In genomic region chr7:105675873-105676484, GRCh38 we compare ENCODE assay signal across 8 cellular contexts.
DNase-seq lines count a peak whose midpoint lies in the region; ATAC-seq, FAIRE-seq and TF ChIP-seq lines count a peak whose summit lies in the region.

No MANE protein-coding gene starts in this region.

- peak; percentile 25 to 71 (median 53) for DNase-seq in CD4-positive, CD25-positive, alpha-beta regulatory T cell
- peak; percentile 70 for DNase-seq in NCI-H510A treated with DMSO at 0.1 percent for 48 hours (lab: John Stamatoyannopoulos, UW)
- DNase-seq in activated T-helper 1 cell treated with anti-CD3 and anti-CD28 coated beads, Interleukin-12 subunit alpha, Interleukin-12 subunit beta, Interleukin-2, Interleukin-4 antibody, amounts not matched to agents 30 ng/mL and 10 ng/mL and 1 ng/mL, durations not matched to agents 14 hours and 24 hours and 36 hours (ENCODE audit: low spot score): peak; percentile 11
- DNase-seq in naive thymus-derived CD8-positive, alpha-beta T cell: peak; percentile 16 to 73 (median 50)
- DNase-seq in UCSD-AML1 (lab: John Stamatoyannopoulos, UW; ENCODE audit: unreplicated experiment): no peak
- DNase-seq in GM19239 (ENCODE audit: insufficient read length, low spot score): no peak
- DNase-seq in sigmoid colon: no peak

- H3K27ac Mint-ChIP-seq in CD4-positive, CD25-positive, alpha-beta regulatory T cell: peak overlapping the region; percentile 20 to 99 (median 96)
- peak overlapping the region; percentile 41 for H3K27ac Mint-ChIP-seq in activated T-helper 1 cell treated with anti-CD3 and anti-CD28 coated beads, Interleukin-12 subunit alpha, Interleukin-12 subunit beta, Interleukin-2, Interleukin-4 antibody, amounts not matched to agents 30 ng/mL and 10 ng/mL and 1 ng/mL, durations not matched to agents 14 hours and 24 hours and 36 hours
- H3K27ac Mint-ChIP-seq in naive thymus-derived CD8-positive, alpha-beta T cell: peak overlapping the region; percentile 74 to 92 (median 86)

- H3K36me3 Mint-ChIP-seq in CD4-positive, CD25-positive, alpha-beta regulatory T cell: peaks cover 3% of the 10 kb centered on the region
- H3K36me3 Mint-ChIP-seq in activated T-helper 1 cell treated with anti-CD3 and anti-CD28 coated beads, Interleukin-12 subunit alpha, Interleukin-12 subunit beta, Interleukin-2, Interleukin-4 antibody, amounts not matched to agents 30 ng/mL and 10 ng/mL and 1 ng/mL, durations not matched to agents 14 hours and 24 hours and 36 hours (ENCODE audit: low read depth): peaks cover 9% of the 10 kb centered on the region
- H3K36me3 Mint-ChIP-seq in naive thymus-derived CD8-positive, alpha-beta T cell: no peaks in the 10 kb centered on the region

- peaks cover 49 to 90% (median 71%) of the 10 kb centered on the region in 4 donors for H3K4me1 Mint-ChIP-seq in CD4-positive, CD25-positive, alpha-beta regulatory T cell
- H3K4me1 Mint-ChIP-seq in activated T-helper 1 cell treated with anti-CD3 and anti-CD28 coated beads, Interleukin-12 subunit alpha, Interleukin-12 subunit beta, Interleukin-2, Interleukin-4 antibody, amounts not matched to agents 30 ng/mL and 10 ng/mL and 1 ng/mL, durations not matched to agents 14 hours and 24 hours and 36 hours (ENCODE audit: low read depth): peaks cover 64% of the 10 kb centered on the region
- peaks cover 29 to 79% (median 68%) of the 10 kb centered on the region in 4 donors for H3K4me1 Mint-ChIP-seq in naive thymus-derived CD8-positive, alpha-beta T cell

- peaks cover 75% of the 10 kb centered on the region for H3K4me1 ChIP-seq in CD4-positive, CD25-positive, alpha-beta regulatory T cell (ENCODE audit: control insufficient read depth, insufficient read depth, low read length, poor library complexity, severe bottlenecking)
- H3K4me1 ChIP-seq in sigmoid colon: peaks cover 0 to 58% (median 36%) of the 10 kb centered on the region in 4 donors

- H3K9me3 Mint-ChIP-seq in CD4-positive, CD25-positive, alpha-beta regulatory T cell: no peaks in the 10 kb centered on the region
- no peaks in the 10 kb centered on the region for H3K9me3 Mint-ChIP-seq in activated T-helper 1 cell treated with anti-CD3 and anti-CD28 coated beads, Interleukin-12 subunit alpha, Interleukin-12 subunit beta, Interleukin-2, Interleukin-4 antibody, amounts not matched to agents 30 ng/mL and 10 ng/mL and 1 ng/mL, durations not matched to agents 14 hours and 24 hours and 36 hours
- no peaks in the 10 kb centered on the region for H3K9me3 Mint-ChIP-seq in naive thymus-derived CD8-positive, alpha-beta T cell

- H3K27me3 Mint-ChIP-seq in CD4-positive, CD25-positive, alpha-beta regulatory T cell: no peaks in the 10 kb centered on the region
- peaks cover 1% of the 10 kb centered on the region for H3K27me3 Mint-ChIP-seq in activated T-helper 1 cell treated with anti-CD3 and anti-CD28 coated beads, Interleukin-12 subunit alpha, Interleukin-12 subunit beta, Interleukin-2, Interleukin-4 antibody, amounts not matched to agents 30 ng/mL and 10 ng/mL and 1 ng/mL, durations not matched to agents 14 hours and 24 hours and 36 hours (ENCODE audit: insufficient read depth)
- no peaks in the 10 kb centered on the region for H3K27me3 Mint-ChIP-seq in naive thymus-derived CD8-positive, alpha-beta T cell

- peak overlapping the region; percentile 85 for H3K27ac ChIP-seq in CD4-positive, CD25-positive, alpha-beta regulatory T cell (ENCODE audit: insufficient read depth, low read length, poor library complexity, severe bottlenecking)
- H3K27ac ChIP-seq in sigmoid colon: no peak overlapping the region

- H3K36me3 ChIP-seq in CD4-positive, CD25-positive, alpha-beta regulatory T cell (ENCODE audit: control insufficient read depth, insufficient read depth, low read length): no peaks in the 10 kb centered on the region
- H3K36me3 ChIP-seq in sigmoid colon: no peaks in the 10 kb centered on the region

- TF ChIP-seq CTCF in sigmoid colon (IDR thresholded peaks at IDR 0.05): no peak

- TF ChIP-seq POLR2A in sigmoid colon (IDR thresholded peaks at IDR 0.05): no peak

- H3K4me3 ChIP-seq in CD4-positive, CD25-positive, alpha-beta regulatory T cell (ENCODE audit: low read depth, low read length): peak overlapping the region; percentile 1
- H3K4me3 ChIP-seq in sigmoid colon: no peak overlapping the region

- WGBS in sigmoid colon, 2 donors: 57 to 82% methylated on average over 10 of the region's 10 CpGs

- no peaks in the 10 kb centered on the region for H3K27me3 ChIP-seq in CD4-positive, CD25-positive, alpha-beta regulatory T cell (ENCODE audit: control insufficient read depth, insufficient read depth, low read length)
- H3K27me3 ChIP-seq in sigmoid colon: no peaks in the 10 kb centered on the region

- peak; percentile 61 to 69 for ATAC-seq in CD4-positive, CD25-positive, alpha-beta regulatory T cell (ENCODE audit: low read depth in 2 of 2)
- peak; percentile 63 to 80 for ATAC-seq in naive thymus-derived CD8-positive, alpha-beta T cell
- no peak for ATAC-seq in HG03460 (IDR thresholded peaks at IDR 0.05; ENCODE audit: unreplicated experiment)

- POLR2A ChIA-PET in naive thymus-derived CD8-positive, alpha-beta T cell (lab: Charles Lee): interaction anchor here (3.3 kb wide), 1 partner anchor 15 kb away, joined by 13 read pairs; no protein-coding TSS in a partner anchor

- intact Hi-C loops in activated T-helper 1 cell treated with anti-CD3 and anti-CD28 coated beads, Interleukin-12 subunit alpha, Interleukin-12 subunit beta, Interleukin-2, Interleukin-4 antibody, amounts not matched to agents 30 ng/mL and 10 ng/mL and 1 ng/mL, durations not matched to agents 14 hours and 24 hours and 36 hours (cut with micrococcal nuclease): loop anchor here (5.0 kb wide), 2 partner anchors 154 to 436 kb away; partner anchors contain the start of genes PUS7 and SYPL1
- intact Hi-C loops in sigmoid colon (cut with DNase I): no loop called here

- no peak for TF ChIP-seq EP300 in sigmoid colon (IDR thresholded peaks at IDR 0.05)

- H3K4me3 Mint-ChIP-seq in CD4-positive, CD25-positive, alpha-beta regulatory T cell: peak overlapping the region; percentile 58 to 76 (median 68)
- H3K4me3 Mint-ChIP-seq in activated T-helper 1 cell treated with anti-CD3 and anti-CD28 coated beads, Interleukin-12 subunit alpha, Interleukin-12 subunit beta, Interleukin-2, Interleukin-4 antibody, amounts not matched to agents 30 ng/mL and 10 ng/mL and 1 ng/mL, durations not matched to agents 14 hours and 24 hours and 36 hours: peak overlapping the region; percentile 45
- H3K4me3 Mint-ChIP-seq in naive thymus-derived CD8-positive, alpha-beta T cell: peak overlapping the region in 6 of 10 donors; percentile 0 to 74 (median 42)

- no peak for FAIRE-seq in GM19239 (lab: Jason Lieb, UNC)

- no peaks in the 10 kb centered on the region for H3K9me3 ChIP-seq in CD4-positive, CD25-positive, alpha-beta regulatory T cell (ENCODE audit: control insufficient read depth in 2 of 2, low read length in 2 of 2)
- H3K9me3 ChIP-seq in sigmoid colon: no peaks in the 10 kb centered on the region

Comparison
In these comparisons a context has a peak if more than half of its experiments do, and no peak if none do; other contexts are left out.
1. DNase-seq: peak in CD4-positive, CD25-positive, alpha-beta regulatory T cell (3 of 3), NCI-H510A treated with DMSO at 0.1 percent for 48 hours (single experiment), activated T-helper 1 cell treated with anti-CD3 and anti-CD28 coated beads, Interleukin-12 subunit alpha, Interleukin-12 subunit beta, Interleukin-2, Interleukin-4 antibody, amounts not matched to agents 30 ng/mL and 10 ng/mL and 1 ng/mL, durations not matched to agents 14 hours and 24 hours and 36 hours (single experiment) and naive thymus-derived CD8-positive, alpha-beta T cell (10 of 10); none in UCSD-AML1 (single experiment), GM19239 (single experiment) and sigmoid colon (single experiment).
2. H3K27ac Mint-ChIP-seq: peak in every context shown above with its lines; median percentile 96 in CD4-positive, CD25-positive, alpha-beta regulatory T cell; 86 in naive thymus-derived CD8-positive, alpha-beta T cell; 41 in activated T-helper 1 cell treated with anti-CD3 and anti-CD28 coated beads, Interleukin-12 subunit alpha, Interleukin-12 subunit beta, Interleukin-2, Interleukin-4 antibody, amounts not matched to agents 30 ng/mL and 10 ng/mL and 1 ng/mL, durations not matched to agents 14 hours and 24 hours and 36 hours.
3. Peak in every context shown above with its lines, with median percentiles within 50 percentile points of each other: H3K4me3 Mint-ChIP-seq.